Comparison of ENCODE assay signal across 16 cellular contexts in genomic region chr16:48110982-48111381, GRCh38. TPM values are rescaled to one million over a fixed set of nuclear protein-coding genes. Genes with fewer than 3 reads are reported as not detected.
"Had no signal": no experiment of that assay in that cellular context is flagged by ENCODE, and none has a peak within 500 bp of the region (broad histone marks: within the 10 kb centered on the region; RNA-seq: fewer than 3 reads in every experiment).

No MANE protein-coding gene starts in this region.

- H3K27ac Mint-ChIP-seq: activated CD4-positive, alpha-beta memory T cell treated with anti-CD3 and anti-CD28 coated beads, Interleukin-2, amount 10 ng/mL, durations not matched to agents 7 days and 5 days; activated naive CD8-positive, alpha-beta T cell treated with anti-CD3 and anti-CD28 coated beads, Interleukin-2, amount 10 ng/mL, durations not matched to agents 7 days and 5 days; stimulated activated naive CD8-positive, alpha-beta T cell treated with anti-CD3 and anti-CD28 coated beads, Interleukin-15, amount 100 ng/mL, for 72 hours had no signal

- H3K9me3 Mint-ChIP-seq: activated CD4-positive, alpha-beta memory T cell treated with anti-CD3 and anti-CD28 coated beads, Interleukin-2, amount 10 ng/mL, durations not matched to agents 7 days and 5 days; activated naive CD8-positive, alpha-beta T cell treated with anti-CD3 and anti-CD28 coated beads, Interleukin-2, amount 10 ng/mL, durations not matched to agents 7 days and 5 days; nephron progenitor cell; stimulated activated naive CD8-positive, alpha-beta T cell treated with anti-CD3 and anti-CD28 coated beads, Interleukin-15, amount 100 ng/mL, for 72 hours had no signal

- H3K36me3 Mint-ChIP-seq: activated naive CD8-positive, alpha-beta T cell treated with anti-CD3 and anti-CD28 coated beads, Interleukin-2, amount 10 ng/mL, durations not matched to agents 7 days and 5 days had no signal

- DNase-seq: activated CD4-positive, alpha-beta memory T cell treated with anti-CD3 and anti-CD28 coated beads, Interleukin-2, amount 10 ng/mL, durations not matched to agents 7 days and 5 days; activated gamma-delta T cell treated with Interleukin-2 at 50 U/mL for 16 hours; activated naive CD8-positive, alpha-beta T cell treated with anti-CD3 and anti-CD28 coated beads, Interleukin-2, amount 10 ng/mL, durations not matched to agents 7 days and 5 days; activated T-cell treated with anti-CD3 and anti-CD28 coated beads, Interleukin-2, amount 50 U/mL, for 48 hours; anterior cingulate cortex; dermis blood vessel endothelial cell; kidney; left ventricle myocardium superior; mesendoderm; nephron progenitor cell; stimulated activated CD4-positive, alpha-beta T cell treated with anti-CD3 and anti-CD28 coated beads, Interleukin-4, amount 100 ng/mL, for 1 hour; stimulated activated naive CD8-positive, alpha-beta T cell treated with anti-CD3 and anti-CD28 coated beads, Interleukin-15, amount 100 ng/mL, for 72 hours; testis; upper lobe of right lung had no signal

- ATAC-seq: left ventricle myocardium superior; stimulated activated naive CD8-positive, alpha-beta T cell treated with anti-CD3 and anti-CD28 coated beads, Interleukin-15, amount 100 ng/mL, for 72 hours; upper lobe of right lung had no signal

- H3K4me1 Mint-ChIP-seq: activated CD4-positive, alpha-beta memory T cell treated with anti-CD3 and anti-CD28 coated beads, Interleukin-2, amount 10 ng/mL, durations not matched to agents 7 days and 5 days; activated naive CD8-positive, alpha-beta T cell treated with anti-CD3 and anti-CD28 coated beads, Interleukin-2, amount 10 ng/mL, durations not matched to agents 7 days and 5 days; stimulated activated naive CD8-positive, alpha-beta T cell treated with anti-CD3 and anti-CD28 coated beads, Interleukin-15, amount 100 ng/mL, for 72 hours had no signal

- H3K4me3 Mint-ChIP-seq: activated CD4-positive, alpha-beta memory T cell treated with anti-CD3 and anti-CD28 coated beads, Interleukin-2, amount 10 ng/mL, durations not matched to agents 7 days and 5 days; activated naive CD8-positive, alpha-beta T cell treated with anti-CD3 and anti-CD28 coated beads, Interleukin-2, amount 10 ng/mL, durations not matched to agents 7 days and 5 days; nephron progenitor cell; stimulated activated naive CD8-positive, alpha-beta T cell treated with anti-CD3 and anti-CD28 coated beads, Interleukin-15, amount 100 ng/mL, for 72 hours had no signal

RNA-seq across cellular contexts. Expression of gene ABCC12, which starts 44.8 kb away (rescaled TPM):
- total RNA-seq: activated CD4-positive, alpha-beta memory T cell treated with anti-CD3 and anti-CD28 coated beads, Interleukin-2, amount 10 ng/mL, durations not matched to agents 7 days and 5 days; activated naive CD8-positive, alpha-beta T cell treated with anti-CD3 and anti-CD28 coated beads, Interleukin-2, amount 10 ng/mL, durations not matched to agents 7 days and 5 days; dermis blood vessel endothelial cell; hepatocyte; kidney; left ventricle myocardium superior; osteocyte; upper lobe of right lung had no signal
